In the genomic region with DNA sequence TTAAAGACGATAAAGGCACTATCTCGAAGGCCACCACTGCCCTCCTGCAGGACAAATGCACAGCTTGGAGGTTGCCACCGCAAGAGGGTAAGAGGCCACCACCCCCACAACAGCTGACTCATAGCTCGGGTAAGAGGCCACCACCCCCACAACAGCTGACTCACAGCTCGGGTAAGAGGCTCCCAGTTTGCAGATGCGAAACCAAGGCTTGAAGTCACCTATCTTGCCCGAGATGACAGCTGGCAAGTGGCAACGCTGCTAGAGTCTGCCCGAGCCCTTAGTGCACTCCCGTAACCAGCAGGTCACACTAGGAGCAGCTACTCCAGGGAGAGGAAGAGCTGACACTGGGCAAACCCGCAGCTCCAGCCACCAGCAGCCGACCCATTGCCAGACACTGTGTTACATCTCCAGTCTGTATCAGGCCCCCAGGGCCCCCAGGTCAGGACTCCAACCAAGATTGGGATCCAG, we compare ENCODE assay signal across 8 cellular contexts. TPM values are rescaled to one million over a fixed set of nuclear protein-coding genes. Genes with fewer than 3 reads are reported as not detected.
A peak's percentile ranks its signal among the peaks of the same experiment; 100 is the strongest.
DNase-seq lines count a peak whose midpoint lies in the region; ATAC-seq and TF ChIP-seq lines count a peak whose summit lies in the region.

No MANE protein-coding gene starts in this region.

- H3K4me3 Mint-ChIP-seq in activated naive CD8-positive, alpha-beta T cell treated with anti-CD3 and anti-CD28 coated beads, Interleukin-2, amount 10 ng/mL, durations not matched to agents 7 days and 5 days, result no peak overlapping the region
- no peak overlapping the region for H3K4me3 Mint-ChIP-seq in memory B cell
- H3K4me3 Mint-ChIP-seq in stimulated activated naive CD8-positive, alpha-beta T cell treated with anti-CD3 and anti-CD28 coated beads, Interleukin-15, amount 100 ng/mL, for 72 hours, result peak overlapping the region; percentile 7 to 9

- peaks cover 3% of the 10 kb centered on the region for H3K27me3 Mint-ChIP-seq in activated naive CD8-positive, alpha-beta T cell treated with anti-CD3 and anti-CD28 coated beads, Interleukin-2, amount 10 ng/mL, durations not matched to agents 7 days and 5 days
- peaks cover 7% of the 10 kb centered on the region for H3K27me3 Mint-ChIP-seq in memory B cell
- peaks cover 3% of the 10 kb centered on the region for H3K27me3 Mint-ChIP-seq in stimulated activated naive CD8-positive, alpha-beta T cell treated with anti-CD3 and anti-CD28 coated beads, Interleukin-15, amount 100 ng/mL, for 72 hours

- H3K27ac Mint-ChIP-seq in activated naive CD8-positive, alpha-beta T cell treated with anti-CD3 and anti-CD28 coated beads, Interleukin-2, amount 10 ng/mL, durations not matched to agents 7 days and 5 days, result no peak overlapping the region
- no peak overlapping the region for H3K27ac Mint-ChIP-seq in memory B cell
- peak overlapping the region in 1 of 2 donors; percentile 28 for H3K27ac Mint-ChIP-seq in stimulated activated naive CD8-positive, alpha-beta T cell treated with anti-CD3 and anti-CD28 coated beads, Interleukin-15, amount 100 ng/mL, for 72 hours

- peaks cover 22% of the 10 kb centered on the region for H3K4me1 Mint-ChIP-seq in activated naive CD8-positive, alpha-beta T cell treated with anti-CD3 and anti-CD28 coated beads, Interleukin-2, amount 10 ng/mL, durations not matched to agents 7 days and 5 days
- peaks cover 11% of the 10 kb centered on the region for H3K4me1 Mint-ChIP-seq in memory B cell
- peaks cover 41% of the 10 kb centered on the region for H3K4me1 Mint-ChIP-seq in stimulated activated naive CD8-positive, alpha-beta T cell treated with anti-CD3 and anti-CD28 coated beads, Interleukin-15, amount 100 ng/mL, for 72 hours

- no peaks in the 10 kb centered on the region for H3K9me3 Mint-ChIP-seq in activated naive CD8-positive, alpha-beta T cell treated with anti-CD3 and anti-CD28 coated beads, Interleukin-2, amount 10 ng/mL, durations not matched to agents 7 days and 5 days
- H3K9me3 Mint-ChIP-seq in memory B cell, result no peaks in the 10 kb centered on the region
- H3K9me3 Mint-ChIP-seq in stimulated activated naive CD8-positive, alpha-beta T cell treated with anti-CD3 and anti-CD28 coated beads, Interleukin-15, amount 100 ng/mL, for 72 hours, result no peaks in the 10 kb centered on the region

- peak; percentile 81 for DNase-seq in NK-92 treated with Interleukin-12 subunit alpha and Interleukin-12 subunit beta, amount 100 ng/mL, for 24 hours (lab: John Stamatoyannopoulos, UW)
- DNase-seq in NK-92 (lab: John Stamatoyannopoulos, UW; ENCODE audit: unreplicated experiment) (no peak), memory B cell (ENCODE audit: low spot score in 2 of 2) (no peak), hippocampal formation (lab: John Stamatoyannopoulos, UW) (no peak)
- DNase-seq in activated naive CD8-positive, alpha-beta T cell treated with anti-CD3 and anti-CD28 coated beads, Interleukin-2, amount 10 ng/mL, durations not matched to agents 7 days and 5 days, result no peak
- peak; percentile 75 to 84 for DNase-seq in stimulated activated naive CD8-positive, alpha-beta T cell treated with anti-CD3 and anti-CD28 coated beads, Interleukin-15, amount 100 ng/mL, for 72 hours

- ATAC-seq in HG03354 (IDR thresholded peaks at IDR 0.05; ENCODE audit: poor library complexity, severe bottlenecking, unreplicated experiment) (peak; percentile 90), SK-N-SH treated with all-trans-retinoic acid at 6 μM for 48 hours (peak; percentile 83), memory B cell (ENCODE audit: low read depth) (peak; percentile 87)
- peak; percentile 62 for ATAC-seq in activated naive CD8-positive, alpha-beta T cell treated with anti-CD3 and anti-CD28 coated beads, Interleukin-2, amount 10 ng/mL, durations not matched to agents 7 days and 5 days (ENCODE audit: low read depth)
- peak; percentile 93 for ATAC-seq in stimulated activated naive CD8-positive, alpha-beta T cell treated with anti-CD3 and anti-CD28 coated beads, Interleukin-15, amount 100 ng/mL, for 72 hours

- H3K36me3 Mint-ChIP-seq in activated naive CD8-positive, alpha-beta T cell treated with anti-CD3 and anti-CD28 coated beads, Interleukin-2, amount 10 ng/mL, durations not matched to agents 7 days and 5 days, result peaks cover 4% of the 10 kb centered on the region
- H3K36me3 Mint-ChIP-seq in memory B cell, result peaks cover 4% of the 10 kb centered on the region

- POLR2A ChIA-PET in activated naive CD8-positive, alpha-beta T cell treated with anti-CD3 and anti-CD28 coated beads, Interleukin-2, amount 10 ng/mL, durations not matched to agents 7 days and 5 days (lab: Charles Lee), result interaction anchor here (0.8 kb wide), 1 partner anchor 14 kb away, joined by 3 read pairs; no protein-coding TSS in a partner anchor

TF ChIP-seq in SK-N-SH treated with all-trans-retinoic acid at 6 μM for 48 hours, 23 proteins besides CTCF, POLR2A, EP300 and RAD21 (continues in another document):
- TF ChIP-seq RARB (CRISPR knock-in tag; IDR thresholded peaks at IDR 0.05) (no peak), CSDC2 (CRISPR knock-in tag; IDR thresholded peaks at IDR 0.05) (no peak), OSR1 (CRISPR knock-in tag; IDR thresholded peaks at IDR 0.05) (no peak), GLIS3 (CRISPR knock-in tag; IDR thresholded peaks at IDR 0.05) (no peak), ARNTL (CRISPR knock-in tag; IDR thresholded peaks at IDR 0.05; ENCODE audit: borderline replicate concordance, low read depth) (no peak), ZFP30 (CRISPR knock-in tag; IDR thresholded peaks at IDR 0.05) (no peak), ZC3H10 (CRISPR knock-in tag; IDR thresholded peaks at IDR 0.05) (no peak), PPARA (CRISPR knock-in tag; IDR thresholded peaks at IDR 0.05; ENCODE audit: borderline replicate concordance) (no peak), ZFP3 (CRISPR knock-in tag; IDR thresholded peaks at IDR 0.05) (no peak), ISL1 (CRISPR knock-in tag; IDR thresholded peaks at IDR 0.05) (no peak), ZNF8 (CRISPR knock-in tag; IDR thresholded peaks at IDR 0.05) (no peak), TCF4 (CRISPR knock-in tag; IDR thresholded peaks at IDR 0.05; ENCODE audit: borderline replicate concordance) (no peak)
- TF ChIP-seq, protein P1, sequence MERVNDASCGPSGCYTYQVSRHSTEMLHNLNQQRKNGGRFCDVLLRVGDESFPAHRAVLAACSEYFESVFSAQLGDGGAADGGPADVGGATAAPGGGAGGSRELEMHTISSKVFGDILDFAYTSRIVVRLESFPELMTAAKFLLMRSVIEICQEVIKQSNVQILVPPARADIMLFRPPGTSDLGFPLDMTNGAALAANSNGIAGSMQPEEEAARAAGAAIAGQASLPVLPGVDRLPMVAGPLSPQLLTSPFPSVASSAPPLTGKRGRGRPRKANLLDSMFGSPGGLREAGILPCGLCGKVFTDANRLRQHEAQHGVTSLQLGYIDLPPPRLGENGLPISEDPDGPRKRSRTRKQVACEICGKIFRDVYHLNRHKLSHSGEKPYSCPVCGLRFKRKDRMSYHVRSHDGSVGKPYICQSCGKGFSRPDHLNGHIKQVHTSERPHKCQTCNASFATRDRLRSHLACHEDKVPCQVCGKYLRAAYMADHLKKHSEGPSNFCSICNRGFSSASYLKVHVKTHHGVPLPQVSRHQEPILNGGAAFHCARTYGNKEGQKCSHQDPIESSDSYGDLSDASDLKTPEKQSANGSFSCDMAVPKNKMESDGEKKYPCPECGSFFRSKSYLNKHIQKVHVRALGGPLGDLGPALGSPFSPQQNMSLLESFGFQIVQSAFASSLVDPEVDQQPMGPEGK (CRISPR knock-in tag; IDR thresholded peaks at IDR 0.05; ENCODE audit: borderline replicate concordance), result no peak
- TF ChIP-seq, protein P2, sequence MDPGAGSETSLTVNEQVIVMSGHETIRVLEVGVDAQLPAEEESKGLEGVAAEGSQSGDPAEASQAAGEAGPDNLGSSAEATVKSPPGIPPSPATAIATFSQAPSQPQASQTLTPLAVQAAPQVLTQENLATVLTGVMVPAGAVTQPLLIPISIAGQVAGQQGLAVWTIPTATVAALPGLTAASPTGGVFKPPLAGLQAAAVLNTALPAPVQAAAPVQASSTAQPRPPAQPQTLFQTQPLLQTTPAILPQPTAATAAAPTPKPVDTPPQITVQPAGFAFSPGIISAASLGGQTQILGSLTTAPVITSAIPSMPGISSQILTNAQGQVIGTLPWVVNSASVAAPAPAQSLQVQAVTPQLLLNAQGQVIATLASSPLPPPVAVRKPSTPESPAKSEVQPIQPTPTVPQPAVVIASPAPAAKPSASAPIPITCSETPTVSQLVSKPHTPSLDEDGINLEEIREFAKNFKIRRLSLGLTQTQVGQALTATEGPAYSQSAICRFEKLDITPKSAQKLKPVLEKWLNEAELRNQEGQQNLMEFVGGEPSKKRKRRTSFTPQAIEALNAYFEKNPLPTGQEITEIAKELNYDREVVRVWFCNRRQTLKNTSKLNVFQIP (CRISPR knock-in tag; IDR thresholded peaks at IDR 0.05; ENCODE audit: borderline replicate concordance, low read depth), result no peak
- TF ChIP-seq, protein P3, sequence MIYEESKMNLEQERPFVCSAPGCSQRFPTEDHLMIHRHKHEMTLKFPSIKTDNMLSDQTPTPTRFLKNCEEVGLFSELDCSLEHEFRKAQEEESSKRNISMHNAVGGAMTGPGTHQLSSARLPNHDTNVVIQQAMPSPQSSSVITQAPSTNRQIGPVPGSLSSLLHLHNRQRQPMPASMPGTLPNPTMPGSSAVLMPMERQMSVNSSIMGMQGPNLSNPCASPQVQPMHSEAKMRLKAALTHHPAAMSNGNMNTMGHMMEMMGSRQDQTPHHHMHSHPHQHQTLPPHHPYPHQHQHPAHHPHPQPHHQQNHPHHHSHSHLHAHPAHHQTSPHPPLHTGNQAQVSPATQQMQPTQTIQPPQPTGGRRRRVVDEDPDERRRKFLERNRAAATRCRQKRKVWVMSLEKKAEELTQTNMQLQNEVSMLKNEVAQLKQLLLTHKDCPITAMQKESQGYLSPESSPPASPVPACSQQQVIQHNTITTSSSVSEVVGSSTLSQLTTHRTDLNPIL (CRISPR knock-in tag; IDR thresholded peaks at IDR 0.05; ENCODE audit: low read depth), result no peak

RNA-seq across cellular contexts. Expression of a gene that starts 17.1 kb away (rescaled TPM):
- 1 to 10 TPM; 1.6 TPM for total RNA-seq in activated naive CD8-positive, alpha-beta T cell treated with anti-CD3 and anti-CD28 coated beads, Interleukin-2, amount 10 ng/mL, durations not matched to agents 7 days and 5 days

RNA-seq across cellular contexts. Expression of a gene that starts 41.0 kb away (rescaled TPM):
- 10 to 100 TPM; 15.3 to 15.9 TPM for total RNA-seq in activated naive CD8-positive, alpha-beta T cell treated with anti-CD3 and anti-CD28 coated beads, Interleukin-2, amount 10 ng/mL, durations not matched to agents 7 days and 5 days

Comparison
In these comparisons a context has a peak if more than half of its experiments do, and no peak if none do; other contexts are left out.
1. DNase-seq: peak in NK-92 treated with Interleukin-12 subunit alpha and Interleukin-12 subunit beta, amount 100 ng/mL, for 24 hours (single experiment) and stimulated activated naive CD8-positive, alpha-beta T cell treated with anti-CD3 and anti-CD28 coated beads, Interleukin-15, amount 100 ng/mL, for 72 hours (2 of 2); none in NK-92 (single experiment), activated naive CD8-positive, alpha-beta T cell treated with anti-CD3 and anti-CD28 coated beads, Interleukin-2, amount 10 ng/mL, durations not matched to agents 7 days and 5 days (single experiment), memory B cell (0 of 2) and hippocampal formation (0 of 2).
2. H3K4me3 Mint-ChIP-seq: peak in stimulated activated naive CD8-positive, alpha-beta T cell treated with anti-CD3 and anti-CD28 coated beads, Interleukin-15, amount 100 ng/mL, for 72 hours (2 of 2); none in activated naive CD8-positive, alpha-beta T cell treated with anti-CD3 and anti-CD28 coated beads, Interleukin-2, amount 10 ng/mL, durations not matched to agents 7 days and 5 days (single experiment) and memory B cell (single experiment).
3. Peak in every context shown above with its lines, with median percentiles within 50 percentile points of each other: ATAC-seq.